10 cellular contexts compared by ENCODE assay signal in the genomic region with DNA sequence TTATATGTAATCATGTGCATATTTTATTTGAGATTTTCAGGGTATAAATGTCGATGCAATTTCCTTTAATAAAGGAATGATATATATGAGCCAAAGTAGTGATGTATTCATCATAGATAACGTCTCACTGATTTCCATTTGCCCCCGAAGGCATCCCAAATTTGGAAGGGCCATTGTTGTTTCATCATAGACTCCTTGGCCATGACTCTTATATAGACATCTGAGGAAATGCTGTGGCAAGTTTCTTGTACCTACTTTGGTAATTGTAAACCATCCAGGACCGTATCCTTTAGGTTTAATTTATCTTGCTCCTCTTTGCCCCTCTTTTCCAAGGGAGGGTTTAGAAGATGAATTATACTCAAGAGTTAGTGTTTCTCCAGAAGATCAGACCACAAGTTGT.
A peak's percentile ranks its signal among the peaks of the same experiment; 100 is the strongest.
DNase-seq lines count a peak whose midpoint lies in the region; ATAC-seq and TF ChIP-seq lines count a peak whose summit lies in the region.
"Had no signal": no experiment of that assay in that cellular context is flagged by ENCODE, and none has a peak within 500 bp of the region (broad histone marks: within the 10 kb centered on the region; RNA-seq: fewer than 3 reads in every experiment).

No MANE protein-coding gene starts in this region.

- H4K5ac ChIP-seq in IMR-90 (ENCODE audit: low read depth, low read length), result peak overlapping the region; percentile 25

- no peak for TF ChIP-seq RAD21 in IMR-90 (IDR thresholded peaks at IDR 0.05; ENCODE audit: low read length)

- no peak; the same call in 1 of the 2 replicates for ATAC-seq in IMR-90 (ENCODE audit: low read depth)
- no peak for ATAC-seq in right lobe of liver
- ATAC-seq in HG03045 (IDR thresholded peaks at IDR 0.05; ENCODE audit: unreplicated experiment), result no peak

- peak overlapping the region; percentile 59 for H4K91ac ChIP-seq in IMR-90 (ENCODE audit: insufficient read depth, low read depth, low read length)

- no peak overlapping the region for H2AFZ ChIP-seq in IMR-90 (replicated peaks; ENCODE audit: low read length, poor library complexity)
- H2AFZ ChIP-seq in mammary epithelial cell (ENCODE audit: low read depth, low read length), result no peak overlapping the region

- H3K9me3 ChIP-seq in IMR-90 (ENCODE audit: control insufficient read depth, insufficient read depth, low read length) (no peaks in the 10 kb centered on the region), mammary epithelial cell (replicated peaks; ENCODE audit: insufficient read depth, low read length) (no peaks in the 10 kb centered on the region), right lobe of liver (no peaks in the 10 kb centered on the region), suprapubic skin (no peaks in the 10 kb centered on the region)

- peak overlapping the region; percentile 31; the same call in 2 of the 3 replicates for H2BK15ac ChIP-seq in IMR-90 (ENCODE audit: low read depth, low read length)

- H3K27ac ChIP-seq in IMR-90 (ENCODE audit: insufficient read depth, low read length), result peak overlapping the region; percentile 64; the same call in 1 of the 2 replicates
- H3K27ac ChIP-seq in mammary epithelial cell (ENCODE audit: insufficient read depth, low read depth, low read length), result peak overlapping the region; percentile 94
- peak overlapping the region; percentile 17 to 58 (median 54) for H3K27ac ChIP-seq in right lobe of liver
- H3K27ac ChIP-seq in suprapubic skin, result peak overlapping the region; percentile 91

- H3K27me3 ChIP-seq in IMR-90 (ENCODE audit: control insufficient read depth, insufficient read depth, low read length) (no peaks in the 10 kb centered on the region), mammary epithelial cell (ENCODE audit: insufficient read depth, low read length) (no peaks in the 10 kb centered on the region), right lobe of liver (no peaks in the 10 kb centered on the region), suprapubic skin (no peaks in the 10 kb centered on the region)

- POLR2A ChIA-PET in IMR-90 (lab: Charles Lee; ENCODE audit: unreplicated experiment), result interaction anchor here (1.2 kb wide), 1 partner anchor 85 kb away, joined by 3 read pairs; a partner anchor contains a TSS

- no peak overlapping the region for H2AK9ac ChIP-seq in IMR-90 (replicated peaks; ENCODE audit: low read depth, low read length, poor library complexity)

- WGBS in IMR-90 (ENCODE audit: extremely low coverage in 2 of 2, insufficient read length in 1 of 2), 2 experiments, result no CpG with 5 or more reads among the region's 4 CpGs
- WGBS in mammary epithelial cell (ENCODE audit: low coverage, missing lambda C conversion rate), result 13% methylated on average over 4 of the region's 4 CpGs
- WGBS in right lobe of liver (ENCODE audit: insufficient coverage, low coverage, low lambda C conversion rate, missing lambda C conversion rate), result 85% methylated on average over 4 of the region's 4 CpGs
- 34% methylated on average over 4 of the region's 4 CpGs for WGBS in suprapubic skin

- CTCF ChIA-PET in IMR-90 (lab: Yijun Ruan, JAX), result interaction anchor here (0.9 kb wide), 1 partner anchor 39 kb away, joined by 3 read pairs; no protein-coding TSS in a partner anchor
- CTCF ChIA-PET in mammary epithelial cell (lab: Charles Lee; ENCODE audit: low non-redundant PET), result interaction anchor here (0.6 kb wide), 1 partner anchor 60 kb away, joined by 3 read pairs; no protein-coding TSS in a partner anchor

- in situ Hi-C loops in IMR-90 (cut with MboI; ENCODE audit: low sequenced_read_pairs) (no loop called here), mammary epithelial cell (cut with MboI; ENCODE audit: low sequenced_read_pairs in 2 of 2) (no loop called here)

- peaks cover 41% of the 10 kb centered on the region for H3K4me1 ChIP-seq in IMR-90 (ENCODE audit: control insufficient read depth, insufficient read depth, low read length)
- H3K4me1 ChIP-seq in mammary epithelial cell (ENCODE audit: insufficient read depth, low read length), result peaks cover 45% of the 10 kb centered on the region
- H3K4me1 ChIP-seq in right lobe of liver, result peaks cover 0 to 16% (median 0%) of the 10 kb centered on the region in 4 donors
- peaks cover 51% of the 10 kb centered on the region for H3K4me1 ChIP-seq in suprapubic skin

- H3K9me1 ChIP-seq in IMR-90 (ENCODE audit: insufficient read depth, low read length), result peaks cover 35% of the 10 kb centered on the region

- H3K36me3 ChIP-seq in IMR-90 (ENCODE audit: control insufficient read depth, insufficient read depth, low read length) (no peaks in the 10 kb centered on the region), mammary epithelial cell (ENCODE audit: insufficient read depth, low read length) (no peaks in the 10 kb centered on the region), right lobe of liver (no peaks in the 10 kb centered on the region), suprapubic skin (no peaks in the 10 kb centered on the region)

- TF ChIP-seq POLR2A in IMR-90 (IDR thresholded peaks at IDR 0.05; ENCODE audit: low read depth, low read length), result no peak
- TF ChIP-seq POLR2A in right lobe of liver (IDR thresholded peaks at IDR 0.05), result no peak
- TF ChIP-seq POLR2A in suprapubic skin (IDR thresholded peaks at IDR 0.05), result no peak

- H4K8ac ChIP-seq in IMR-90 (ENCODE audit: low read depth in 2 of 2, low read length in 2 of 2), result peak overlapping the region; percentile 27 to 84; a peak in 3 of 4 replicates

- peak overlapping the region; percentile 33; the same call in 1 of the 2 replicates for H3K4ac ChIP-seq in IMR-90 (ENCODE audit: low read depth, low read length)

- intact Hi-C loops in IMR-90 (cut with micrococcal nuclease), result loop anchor here (1.0 to 2.0 kb wide), 4 partner anchors 17 to 122 kb away; no protein-coding TSS in a partner anchor
- intact Hi-C loops in mammary epithelial cell (cut with micrococcal nuclease), result loop anchor here (2.0 to 5.0 kb wide), 3 partner anchors 39 to 121 kb away; a partner anchor contains a TSS
- intact Hi-C loops in right lobe of liver (cut with DNase I), result no loop called here

- H3K79me2 ChIP-seq in mammary epithelial cell (ENCODE audit: insufficient read depth, low read length), result peaks cover 71% of the 10 kb centered on the region

- no peak overlapping the region; the same call in 1 of the 2 replicates for H3K9ac ChIP-seq in IMR-90 (ENCODE audit: low read depth, low read length)
- peak overlapping the region; percentile 65 for H3K9ac ChIP-seq in mammary epithelial cell (ENCODE audit: insufficient read depth, low read length)

- dilution Hi-C loops in IMR-90 (cut with HindIII; ENCODE audit: low sequenced_read_pairs, unreplicated experiment), result no loop called here
- dilution Hi-C loops in mammary epithelial cell (cut with HindIII; ENCODE audit: low sequenced_read_pairs), result no loop called here

- H3K4me2 ChIP-seq in IMR-90 (ENCODE audit: low read depth, low read length), result peak overlapping the region; percentile 74; the same call in 1 of the 2 replicates
- H3K4me2 ChIP-seq in mammary epithelial cell (ENCODE audit: insufficient read depth, low read depth, low read length), result peak overlapping the region; percentile 79

- H3K23ac ChIP-seq in IMR-90 (ENCODE audit: low read depth, low read length), result peak overlapping the region; percentile 68

- peak overlapping the region; percentile 16 for H3K14ac ChIP-seq in IMR-90 (replicated peaks; ENCODE audit: low read depth, low read length)

- H3K4me3 ChIP-seq in IMR-90 (ENCODE audit: insufficient read depth, low read depth, low read length), result no peak overlapping the region
- H3K4me3 ChIP-seq in mammary epithelial cell (replicated peaks in 1 of 3; ENCODE audit: insufficient read depth in 1 of 3, low read depth in 2 of 3, low read length in 3 of 3), result peak overlapping the region in 1 of 3 experiments; percentile 0
- H3K4me3 ChIP-seq in right lobe of liver, result no peak overlapping the region
- no peak overlapping the region for H3K4me3 ChIP-seq in suprapubic skin

- H4K20me1 ChIP-seq in IMR-90 (ENCODE audit: insufficient read depth, low read length), result peaks cover 51% of the 10 kb centered on the region
- H4K20me1 ChIP-seq in mammary epithelial cell (ENCODE audit: insufficient read depth, low read length), result no peaks in the 10 kb centered on the region

- TF ChIP-seq EP300 in suprapubic skin (IDR thresholded peaks at IDR 0.05), result no peak

- no peak for TF ChIP-seq CTCF in IMR-90 (conservative IDR thresholded peaks at IDR 0.05; ENCODE audit: low read depth, low read length)
- TF ChIP-seq CTCF in mammary epithelial cell (conservative IDR thresholded peaks at IDR 0.05 in 1 of 2, IDR thresholded peaks at IDR 0.05 in 1 of 2; ENCODE audit: extremely low read depth in 1 of 2, insufficient read depth in 1 of 2, low read depth in 1 of 2, low read length in 2 of 2), result no peak
- TF ChIP-seq CTCF in right lobe of liver (IDR thresholded peaks at IDR 0.05), result no peak
- no peak for TF ChIP-seq CTCF in suprapubic skin (IDR thresholded peaks at IDR 0.05)

- peak overlapping the region; percentile 75 for H2BK5ac ChIP-seq in IMR-90 (ENCODE audit: low read depth, low read length, poor library complexity, severe bottlenecking)

- BruUV-seq in IMR-90 (replicated peaks; lab: Mats Ljungman, UMichigan), result TSS peak; percentile 93
- no TSS peak for BruUV-seq in mammary epithelial cell (replicated peaks; lab: Mats Ljungman, UMichigan)

- H3K56ac ChIP-seq in IMR-90 (ENCODE audit: extremely low read depth, insufficient read depth, low read length), result peak overlapping the region; percentile 61; the same call in 1 of the 2 replicates

- H3K79me1 ChIP-seq in IMR-90 (ENCODE audit: low read depth in 1 of 2, low read length in 2 of 2), result peaks cover 42 to 77% of the 10 kb centered on the region in 2 experiments

- no peak for DNase-seq in IMR-90
- peak; percentile 40 for DNase-seq in mammary epithelial cell
- no peak for DNase-seq in right lobe of liver
- DNase-seq in suprapubic skin (ENCODE audit: low spot score in 2 of 2), result no peak
- no peak for DNase-seq in activated CD4-positive, alpha-beta T cell treated with anti-CD3 and anti-CD28 coated beads, Interleukin-2, amount 50 U/mL, for 1 hour
- DNase-seq in T1000 (lab: John Stamatoyannopoulos, UW), result no peak
- DNase-seq in D341Med (ENCODE audit: low spot score), result no peak
- DNase-seq: activated CD4-positive, alpha-beta memory T cell treated with anti-CD3 and anti-CD28 coated beads, Interleukin-2, amount 10 ng/mL, durations not matched to agents 7 days and 5 days; OCI-M1 had no signal

- H2BK20ac ChIP-seq in IMR-90 (ENCODE audit: low read depth, low read length), result peak overlapping the region; percentile 90

- H3K18ac ChIP-seq in IMR-90 (ENCODE audit: low read depth, low read length), result peak overlapping the region; percentile 63

- peak overlapping the region; percentile 66 for H2BK120ac ChIP-seq in IMR-90 (ENCODE audit: low read depth, low read length)

- peak overlapping the region; percentile 5; the same call in 1 of the 2 replicates for H2AK5ac ChIP-seq in IMR-90 (ENCODE audit: low read depth, low read length)

Comparison
In these comparisons a context has a peak if more than half of its experiments do, and no peak if none do; other contexts are left out.
1. intact Hi-C loops: an anchor here in IMR-90 (1.0 to 2.0 kb wide) and mammary epithelial cell (2.0 to 5.0 kb wide); none called in right lobe of liver.